In genomic region chr14:52694761-52695480, GRCh38 we compare ENCODE assay signal across 1 cellular context.
TF ChIP-seq lines count a peak whose summit lies in the region.

No MANE protein-coding gene starts in this region.

TF ChIP-seq in K562, 482 proteins besides CTCF, POLR2A, EP300 and RAD21 (continued from another document):
- TF ChIP-seq YY1 (IDR thresholded peaks at IDR 0.05; ENCODE audit: borderline replicate concordance in 1 of 3, control insufficient read depth in 1 of 3, extremely low read depth in 1 of 3, insufficient read depth in 3 of 3, insufficient read length in 1 of 3, insufficient replicate concordance in 2 of 3, low read depth in 1 of 3, low read length in 2 of 3) = peak in 2 of 3 experiments; percentile 63 to 79
- TF ChIP-seq NFRKB (IDR thresholded peaks at IDR 0.05; ENCODE audit: low read depth) = no peak
- no peak for TF ChIP-seq HDAC1 (IDR thresholded peaks at IDR 0.05)
